Comparison of ENCODE assay signal across 17 cellular contexts in the genomic region with DNA sequence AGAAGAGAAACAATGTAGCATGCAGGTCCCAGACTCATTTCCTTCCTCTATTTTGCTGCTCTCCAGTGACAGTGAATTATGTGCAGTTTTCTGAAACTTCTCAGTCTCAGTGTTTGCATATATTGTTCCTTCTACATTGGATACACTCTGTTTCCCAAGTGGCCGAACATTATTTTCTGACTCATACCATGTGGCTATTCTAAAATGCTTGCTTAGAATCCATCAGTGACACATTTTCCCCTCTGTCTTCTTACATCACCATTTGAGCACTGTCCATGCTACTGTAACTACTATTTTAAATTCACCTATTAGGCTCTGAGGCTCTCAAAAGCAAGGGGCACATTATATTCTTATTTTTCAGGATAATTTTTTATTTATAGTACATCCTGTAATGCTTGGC.
"Had no signal": no experiment of that assay in that cellular context is flagged by ENCODE, and none has a peak within 500 bp of the region (broad histone marks: within the 10 kb centered on the region; RNA-seq: fewer than 3 reads in every experiment).

No MANE protein-coding gene starts in this region.

- H3K27ac Mint-ChIP-seq: activated CD8-positive, alpha-beta T cell treated with anti-CD3 and anti-CD28 coated beads for 36 hours; activated naive CD8-positive, alpha-beta T cell treated with anti-CD3 and anti-CD28 coated beads, Interleukin-2, amount 10 ng/mL, durations not matched to agents 7 days and 5 days; nephron; stimulated activated naive CD8-positive, alpha-beta T cell treated with anti-CD3 and anti-CD28 coated beads, Interleukin-15, Interleukin-2, amounts not matched to agents 100 ng/mL and 50 ng/mL, for 24 hours; T-helper 2 cell treated with Interferon-gamma antibody and Interleukin-4, amounts not matched to agents 5 μg/mL and 100 μg/mL, for 36 hours had no signal

- H3K36me3 ChIP-seq: thoracic aorta had no signal

- H3K27ac ChIP-seq: epithelial cell of prostate, thoracic aorta, VCaP had no signal

- H3K4me3 ChIP-seq: thoracic aorta had no signal

- H3K9me3 ChIP-seq: thoracic aorta had no signal

- H3K4me1 Mint-ChIP-seq: activated naive CD8-positive, alpha-beta T cell treated with anti-CD3 and anti-CD28 coated beads, Interleukin-2, amount 10 ng/mL, durations not matched to agents 7 days and 5 days; nephron had no signal

- H3K9me3 Mint-ChIP-seq: activated CD8-positive, alpha-beta T cell treated with anti-CD3 and anti-CD28 coated beads for 36 hours; activated naive CD8-positive, alpha-beta T cell treated with anti-CD3 and anti-CD28 coated beads, Interleukin-2, amount 10 ng/mL, durations not matched to agents 7 days and 5 days; nephron; stimulated activated naive CD8-positive, alpha-beta T cell treated with anti-CD3 and anti-CD28 coated beads, Interleukin-15, Interleukin-2, amounts not matched to agents 100 ng/mL and 50 ng/mL, for 24 hours; T-helper 2 cell treated with Interferon-gamma antibody and Interleukin-4, amounts not matched to agents 5 μg/mL and 100 μg/mL, for 36 hours had no signal

- H3K4me3 Mint-ChIP-seq: activated CD8-positive, alpha-beta T cell treated with anti-CD3 and anti-CD28 coated beads for 36 hours; activated naive CD8-positive, alpha-beta T cell treated with anti-CD3 and anti-CD28 coated beads, Interleukin-2, amount 10 ng/mL, durations not matched to agents 7 days and 5 days; nephron; stimulated activated naive CD8-positive, alpha-beta T cell treated with anti-CD3 and anti-CD28 coated beads, Interleukin-15, Interleukin-2, amounts not matched to agents 100 ng/mL and 50 ng/mL, for 24 hours; T-helper 2 cell treated with Interferon-gamma antibody and Interleukin-4, amounts not matched to agents 5 μg/mL and 100 μg/mL, for 36 hours had no signal

- DNase-seq: activated CD8-positive, alpha-beta memory T cell treated with anti-CD3 and anti-CD28 coated beads, Interleukin-2, amount 50 U/mL, for 4 hours; activated CD8-positive, alpha-beta T cell treated with anti-CD3 and anti-CD28 coated beads for 36 hours; activated naive CD8-positive, alpha-beta T cell treated with anti-CD3 and anti-CD28 coated beads, Interleukin-2, amount 10 ng/mL, durations not matched to agents 7 days and 5 days; central memory CD4-positive, alpha-beta T cell; effector memory CD4-positive, alpha-beta T cell; head of caudate nucleus; mammary epithelial cell; stimulated activated CD4-positive, alpha-beta T cell treated with anti-CD3 and anti-CD28 coated beads, Interleukin-4, amount 100 ng/mL, for 1 hour; stimulated activated CD8-positive, alpha-beta memory T cell treated with anti-CD3 and anti-CD28 coated beads, Interleukin-4, amount 100 ng/mL, for 48 hours; SW 1271 had no signal

- H3K27me3 Mint-ChIP-seq: activated CD8-positive, alpha-beta T cell treated with anti-CD3 and anti-CD28 coated beads for 36 hours; activated naive CD8-positive, alpha-beta T cell treated with anti-CD3 and anti-CD28 coated beads, Interleukin-2, amount 10 ng/mL, durations not matched to agents 7 days and 5 days; stimulated activated naive CD8-positive, alpha-beta T cell treated with anti-CD3 and anti-CD28 coated beads, Interleukin-15, Interleukin-2, amounts not matched to agents 100 ng/mL and 50 ng/mL, for 24 hours had no signal

- ATAC-seq: activated CD8-positive, alpha-beta T cell treated with anti-CD3 and anti-CD28 coated beads for 36 hours; left lobe of liver had no signal

- H3K36me3 Mint-ChIP-seq: activated naive CD8-positive, alpha-beta T cell treated with anti-CD3 and anti-CD28 coated beads, Interleukin-2, amount 10 ng/mL, durations not matched to agents 7 days and 5 days had no signal
